In genomic region chr22:49668402-49668801, GRCh38 we compare ENCODE assay signal across 28 cellular contexts.
DNase-seq lines count a peak whose midpoint lies in the region; ATAC-seq and TF ChIP-seq lines count a peak whose summit lies in the region.
"Had no signal": no experiment of that assay in that cellular context is flagged by ENCODE, and none has a peak within 500 bp of the region (broad histone marks: within the 10 kb centered on the region; RNA-seq: fewer than 3 reads in every experiment).

No MANE protein-coding gene starts in this region.

- no peaks in the 10 kb centered on the region for H3K36me3 ChIP-seq in osteoblast (ENCODE audit: insufficient read depth, low read length)
- H3K36me3 ChIP-seq: ascending aorta, cardiac muscle cell, esophagus muscularis mucosa, heart right ventricle had no signal

- no peak overlapping the region for H2AFZ ChIP-seq in osteoblast (ENCODE audit: low read length)

- H3K27me3 ChIP-seq in osteoblast (ENCODE audit: insufficient read depth, low read length) = peaks cover 10% of the 10 kb centered on the region

- no peak overlapping the region for H3K4me3 Mint-ChIP-seq in stimulated activated naive CD8-positive, alpha-beta T cell treated with anti-CD3 and anti-CD28 coated beads, Interleukin-15, Interleukin-2, amounts not matched to agents 100 ng/mL and 50 ng/mL, for 24 hours
- no peak overlapping the region for H3K4me3 Mint-ChIP-seq in chondrocyte (ENCODE audit: unreplicated experiment)
- H3K4me3 Mint-ChIP-seq: activated T-helper 17 cell treated with anti-CD3 and anti-CD28 coated beads, Interleukin-2, amount 50 U/mL, for 72 hours; dendritic cell treated with granulocyte-macrophage colony-stimulating factor and Interleukin-4, amounts not matched to agents 40 ng/mL and 50 ng/mL, for 4 days; memory B cell; T-helper 17 cell had no signal

- H3K9me3 ChIP-seq in osteoblast (ENCODE audit: low read depth, low read length) = no peaks in the 10 kb centered on the region
- H3K9me3 ChIP-seq: ascending aorta, esophagus muscularis mucosa had no signal

- no peak for DNase-seq in stimulated activated naive CD8-positive, alpha-beta T cell treated with anti-CD3 and anti-CD28 coated beads, Interleukin-15, Interleukin-2, amounts not matched to agents 100 U/mL and 50 U/mL, for 24 hours
- DNase-seq in chondrocyte (ENCODE audit: low spot score) (peak; percentile 86), osteoblast (ENCODE audit: insufficient read length, low spot score, missing footprints) (peak; percentile 72), T-helper 1 cell (no peak)
- DNase-seq: activated CD4-positive, CD25-positive, alpha-beta regulatory T cell treated with anti-CD3 and anti-CD28 coated beads, Interleukin-2, amount 50 U/mL, for 72 hours; CD4-positive, CD25-positive, alpha-beta regulatory T cell; foreskin keratinocyte; heart right ventricle; left cardiac atrium; NCI-H1105; NCI-H2029; NCI-H226; NCI-H774; RPMI8226; T-helper 17 cell had no signal

- peaks cover 31% of the 10 kb centered on the region for H3K4me1 Mint-ChIP-seq in stimulated activated naive CD8-positive, alpha-beta T cell treated with anti-CD3 and anti-CD28 coated beads, Interleukin-15, Interleukin-2, amounts not matched to agents 100 ng/mL and 50 ng/mL, for 24 hours (ENCODE audit: low read depth)
- H3K4me1 Mint-ChIP-seq in chondrocyte (ENCODE audit: low read depth) = peaks cover 8% of the 10 kb centered on the region

- H3K9me3 Mint-ChIP-seq in stimulated activated naive CD8-positive, alpha-beta T cell treated with anti-CD3 and anti-CD28 coated beads, Interleukin-15, Interleukin-2, amounts not matched to agents 100 ng/mL and 50 ng/mL, for 24 hours = no peaks in the 10 kb centered on the region
- H3K9me3 Mint-ChIP-seq in chondrocyte (ENCODE audit: low read depth) = no peaks in the 10 kb centered on the region
- H3K9me3 Mint-ChIP-seq: activated naive CD4-positive, alpha-beta T cell treated with anti-CD3 and anti-CD28 coated beads, Interleukin-2, amount 50 U/mL, for 72 hours; activated T-helper 17 cell treated with anti-CD3 and anti-CD28 coated beads, Interleukin-2, amount 50 U/mL, for 72 hours; dendritic cell treated with granulocyte-macrophage colony-stimulating factor and Interleukin-4, amounts not matched to agents 40 ng/mL and 50 ng/mL, for 4 days had no signal

- H3K4me2 ChIP-seq in osteoblast (ENCODE audit: insufficient read depth, low read length) = no peak overlapping the region

- no peaks in the 10 kb centered on the region for H3K79me2 ChIP-seq in osteoblast (ENCODE audit: insufficient read depth, low read length)

- H3K4me1 ChIP-seq in osteoblast (ENCODE audit: insufficient read depth, low read length) = no peaks in the 10 kb centered on the region
- H3K4me1 ChIP-seq: ascending aorta, foreskin keratinocyte had no signal

- no peak overlapping the region for H3K27ac ChIP-seq in osteoblast (ENCODE audit: low read depth, low read length)
- H3K27ac ChIP-seq: ascending aorta, cardiac muscle cell, esophagus muscularis mucosa, foreskin keratinocyte, SK-N-MC, skin epidermis had no signal

- TF ChIP-seq CTCF in chondrocyte (IDR thresholded peaks at IDR 0.05) = no peak
- no peak for TF ChIP-seq CTCF in osteoblast (IDR thresholded peaks at IDR 0.05; ENCODE audit: extremely low read depth, low read depth, low read length)

- ATAC-seq in stimulated activated naive CD8-positive, alpha-beta T cell treated with anti-CD3 and anti-CD28 coated beads, Interleukin-15, Interleukin-2, amounts not matched to agents 100 U/mL and 50 U/mL, for 24 hours = no peak
- ATAC-seq in HG03442 (IDR thresholded peaks at IDR 0.05; ENCODE audit: unreplicated experiment) = no peak
- ATAC-seq in HG03135 (IDR thresholded peaks at IDR 0.05; ENCODE audit: unreplicated experiment) = no peak
- ATAC-seq: activated naive CD4-positive, alpha-beta T cell treated with anti-CD3 and anti-CD28 coated beads, Interleukin-2, amount 50 U/mL, for 72 hours; activated T-helper 17 cell treated with anti-CD3 and anti-CD28 coated beads, Interleukin-2, amount 50 U/mL, for 72 hours; foreskin keratinocyte; heart right ventricle; K562; left cardiac atrium; T-helper 17 cell had no signal

- no peaks in the 10 kb centered on the region for H4K20me1 ChIP-seq in osteoblast (ENCODE audit: insufficient read depth, low read length)

- no peaks in the 10 kb centered on the region for H3K36me3 Mint-ChIP-seq in stimulated activated naive CD8-positive, alpha-beta T cell treated with anti-CD3 and anti-CD28 coated beads, Interleukin-15, Interleukin-2, amounts not matched to agents 100 ng/mL and 50 ng/mL, for 24 hours (ENCODE audit: low read depth)
- peaks cover 2% of the 10 kb centered on the region for H3K36me3 Mint-ChIP-seq in chondrocyte (ENCODE audit: low read depth)
- H3K36me3 Mint-ChIP-seq: CD4-positive, CD25-positive, alpha-beta regulatory T cell had no signal

- H3K27me3 Mint-ChIP-seq in stimulated activated naive CD8-positive, alpha-beta T cell treated with anti-CD3 and anti-CD28 coated beads, Interleukin-15, Interleukin-2, amounts not matched to agents 100 ng/mL and 50 ng/mL, for 24 hours = peaks cover 15% of the 10 kb centered on the region
- H3K27me3 Mint-ChIP-seq in chondrocyte (ENCODE audit: low read depth) = peaks cover 46% of the 10 kb centered on the region

- H3K27ac Mint-ChIP-seq in stimulated activated naive CD8-positive, alpha-beta T cell treated with anti-CD3 and anti-CD28 coated beads, Interleukin-15, Interleukin-2, amounts not matched to agents 100 ng/mL and 50 ng/mL, for 24 hours = peak overlapping the region; percentile 45
- no peak overlapping the region for H3K27ac Mint-ChIP-seq in chondrocyte (ENCODE audit: unreplicated experiment)
- H3K27ac Mint-ChIP-seq: activated naive CD4-positive, alpha-beta T cell treated with anti-CD3 and anti-CD28 coated beads, Interleukin-2, amount 50 U/mL, for 72 hours; activated T-helper 17 cell treated with anti-CD3 and anti-CD28 coated beads, Interleukin-2, amount 50 U/mL, for 72 hours; CD4-positive, CD25-positive, alpha-beta regulatory T cell; dendritic cell treated with granulocyte-macrophage colony-stimulating factor and Interleukin-4, amounts not matched to agents 40 ng/mL and 50 ng/mL, for 4 days; memory B cell; T-helper 17 cell had no signal

- no peak overlapping the region for H3K4me3 ChIP-seq in osteoblast (ENCODE audit: insufficient read depth, low read length)
- H3K4me3 ChIP-seq: ascending aorta, cardiac muscle cell, esophagus muscularis mucosa, heart right ventricle, K562, SK-N-MC, skin epidermis had no signal

Comparison
In these comparisons a context has a peak if more than half of its experiments do, and no peak if none do; other contexts are left out.
1. DNase-seq: peak in chondrocyte (single experiment) and osteoblast (single experiment); none in stimulated activated naive CD8-positive, alpha-beta T cell treated with anti-CD3 and anti-CD28 coated beads, Interleukin-15, Interleukin-2, amounts not matched to agents 100 U/mL and 50 U/mL, for 24 hours (single experiment) and T-helper 1 cell (0 of 5).